In the genomic region with DNA sequence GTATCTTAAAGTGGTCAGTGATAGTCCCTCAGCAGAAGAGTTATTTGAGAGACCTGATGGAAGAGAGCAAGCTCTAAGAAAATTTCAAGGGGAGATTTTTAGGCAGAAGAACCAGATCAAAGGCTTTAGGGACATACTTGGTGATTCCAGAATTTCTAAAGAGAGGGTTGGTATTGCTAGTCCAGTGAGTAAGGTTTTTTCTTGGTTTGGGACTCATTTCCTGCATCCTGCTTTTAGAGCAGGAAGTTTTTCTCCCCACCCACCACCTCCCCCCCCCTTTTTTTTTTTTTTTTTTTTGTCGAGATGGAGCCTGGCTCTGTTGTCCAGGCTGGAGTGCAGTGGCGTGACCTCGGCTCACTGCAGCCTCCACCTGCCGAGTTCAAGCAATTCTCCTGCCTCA, we compare ENCODE assay signal across 17 cellular contexts. TPM values are rescaled to one million over a fixed set of nuclear protein-coding genes. Genes with fewer than 3 reads are reported as not detected.
DNase-seq lines count a peak whose midpoint lies in the region; ATAC-seq, FAIRE-seq and TF ChIP-seq lines count a peak whose summit lies in the region.
"Had no signal": no experiment of that assay in that cellular context is flagged by ENCODE, and none has a peak within 500 bp of the region (broad histone marks: within the 10 kb centered on the region; RNA-seq: fewer than 3 reads in every experiment).

No MANE protein-coding gene starts in this region.

- H3K4me1 Mint-ChIP-seq in activated CD8-positive, alpha-beta T cell treated with anti-CD3 and anti-CD28 coated beads for 36 hours (ENCODE audit: low read depth) = peaks cover 5% of the 10 kb centered on the region
- H3K4me1 Mint-ChIP-seq in activated CD8-positive, alpha-beta T cell treated with anti-CD3 and anti-CD28 coated beads, Interleukin-2, amount 10 ng/mL, durations not matched to agents 7 days and 5 days (ENCODE audit: low read depth) = no peaks in the 10 kb centered on the region
- peaks cover 0 to 6% of the 10 kb centered on the region in 2 donors for H3K4me1 Mint-ChIP-seq in immature natural killer cell
- peaks cover 4% of the 10 kb centered on the region for H3K4me1 Mint-ChIP-seq in stimulated activated memory B cell treated with anti-CD40 and anti-IgM and Interleukin-4, amounts not matched to agents 10 μg/mL and 1 μg/mL and 100 μg/mL, for 72 hours

- POLR2A ChIA-PET in activated CD8-positive, alpha-beta T cell treated with anti-CD3 and anti-CD28 coated beads for 36 hours (lab: Charles Lee) = no interaction called here
- POLR2A ChIA-PET in activated CD8-positive, alpha-beta T cell treated with anti-CD3 and anti-CD28 coated beads, Interleukin-2, amount 10 ng/mL, durations not matched to agents 7 days and 5 days (lab: Charles Lee) = no interaction called here

- no peak for FAIRE-seq in H54 (lab: Jason Lieb, UNC)
- FAIRE-seq: G401.6, GM12891, GM19239, K562 had no signal

- no peaks in the 10 kb centered on the region for H3K27me3 Mint-ChIP-seq in activated CD8-positive, alpha-beta T cell treated with anti-CD3 and anti-CD28 coated beads for 36 hours
- H3K27me3 Mint-ChIP-seq in activated CD8-positive, alpha-beta T cell treated with anti-CD3 and anti-CD28 coated beads, Interleukin-2, amount 10 ng/mL, durations not matched to agents 7 days and 5 days (ENCODE audit: low read depth) = no peaks in the 10 kb centered on the region
- H3K27me3 Mint-ChIP-seq in immature natural killer cell (ENCODE audit: low read depth in 3 of 3) = peaks cover 0 to 1% (median 0%) of the 10 kb centered on the region in 3 donors
- H3K27me3 Mint-ChIP-seq in stimulated activated memory B cell treated with anti-CD40 and anti-IgM and Interleukin-4, amounts not matched to agents 10 μg/mL and 1 μg/mL and 100 μg/mL, for 72 hours = no peaks in the 10 kb centered on the region

- intact Hi-C loops in activated CD8-positive, alpha-beta T cell treated with anti-CD3 and anti-CD28 coated beads for 36 hours (cut with micrococcal nuclease) = no loop called here

- ATAC-seq in activated CD8-positive, alpha-beta T cell treated with anti-CD3 and anti-CD28 coated beads for 36 hours = no peak
- ATAC-seq in activated CD8-positive, alpha-beta T cell treated with anti-CD3 and anti-CD28 coated beads, Interleukin-2, amount 10 ng/mL, durations not matched to agents 7 days and 5 days = no peak
- ATAC-seq in stimulated activated memory B cell treated with anti-CD40 and anti-IgM and Interleukin-4, amounts not matched to agents 10 μg/mL and 1 μg/mL and 100 μg/mL, for 72 hours = no peak
- no peak for ATAC-seq in GM18868 (IDR thresholded peaks at IDR 0.05; ENCODE audit: unreplicated experiment)
- ATAC-seq: HCT116, K562 had no signal

- no peak for TF ChIP-seq POLR2A in H54 (IDR thresholded peaks at IDR 0.05; ENCODE audit: low read depth, low read length)

- peaks cover 36% of the 10 kb centered on the region for H3K36me3 Mint-ChIP-seq in activated CD8-positive, alpha-beta T cell treated with anti-CD3 and anti-CD28 coated beads for 36 hours (ENCODE audit: low read depth)
- peaks cover 32% of the 10 kb centered on the region for H3K36me3 Mint-ChIP-seq in activated CD8-positive, alpha-beta T cell treated with anti-CD3 and anti-CD28 coated beads, Interleukin-2, amount 10 ng/mL, durations not matched to agents 7 days and 5 days (ENCODE audit: low read depth)
- H3K36me3 Mint-ChIP-seq in immature natural killer cell = peaks cover 18 to 31% (median 18%) of the 10 kb centered on the region in 3 donors
- H3K36me3 Mint-ChIP-seq in stimulated activated memory B cell treated with anti-CD40 and anti-IgM and Interleukin-4, amounts not matched to agents 10 μg/mL and 1 μg/mL and 100 μg/mL, for 72 hours = peaks cover 29% of the 10 kb centered on the region

- no peaks in the 10 kb centered on the region for H3K9me3 Mint-ChIP-seq in activated CD8-positive, alpha-beta T cell treated with anti-CD3 and anti-CD28 coated beads for 36 hours
- no peaks in the 10 kb centered on the region for H3K9me3 Mint-ChIP-seq in activated CD8-positive, alpha-beta T cell treated with anti-CD3 and anti-CD28 coated beads, Interleukin-2, amount 10 ng/mL, durations not matched to agents 7 days and 5 days (ENCODE audit: insufficient read depth)
- peaks cover 0 to 2% (median 0%) of the 10 kb centered on the region in 6 donors for H3K9me3 Mint-ChIP-seq in immature natural killer cell
- H3K9me3 Mint-ChIP-seq in stimulated activated memory B cell treated with anti-CD40 and anti-IgM and Interleukin-4, amounts not matched to agents 10 μg/mL and 1 μg/mL and 100 μg/mL, for 72 hours = peaks cover 3% of the 10 kb centered on the region

- DNase-seq in activated CD8-positive, alpha-beta T cell treated with anti-CD3 and anti-CD28 coated beads for 36 hours = no peak
- no peak for DNase-seq in activated CD8-positive, alpha-beta T cell treated with anti-CD3 and anti-CD28 coated beads, Interleukin-2, amount 10 ng/mL, durations not matched to agents 7 days and 5 days
- peak; percentile 66 for DNase-seq in HT1080 (ENCODE audit: low read depth)
- no peak for DNase-seq in immature natural killer cell
- DNase-seq in NCI-H526 (lab: John Stamatoyannopoulos, UW) = no peak
- no peak for DNase-seq in H54 (ENCODE audit: insufficient read length, low spot score)
- DNase-seq: 8988T, C1 segment of cervical spinal cord, COR-L47, NCI-H1092 had no signal

- TF ChIP-seq CTCF in activated CD8-positive, alpha-beta T cell treated with anti-CD3 and anti-CD28 coated beads for 36 hours (IDR thresholded peaks at IDR 0.05) = no peak

- CTCF ChIA-PET in activated CD8-positive, alpha-beta T cell treated with anti-CD3 and anti-CD28 coated beads for 36 hours (lab: Charles Lee) = no interaction called here
- CTCF ChIA-PET in activated CD8-positive, alpha-beta T cell treated with anti-CD3 and anti-CD28 coated beads, Interleukin-2, amount 10 ng/mL, durations not matched to agents 7 days and 5 days (lab: Charles Lee) = no interaction called here

- peak overlapping the region; percentile 5 for H3K27ac Mint-ChIP-seq in activated CD8-positive, alpha-beta T cell treated with anti-CD3 and anti-CD28 coated beads for 36 hours
- no peak overlapping the region for H3K27ac Mint-ChIP-seq in activated CD8-positive, alpha-beta T cell treated with anti-CD3 and anti-CD28 coated beads, Interleukin-2, amount 10 ng/mL, durations not matched to agents 7 days and 5 days
- H3K27ac Mint-ChIP-seq in immature natural killer cell = peak overlapping the region in 5 of 6 donors; percentile 2 to 78 (median 49)
- peak overlapping the region; percentile 53 for H3K27ac Mint-ChIP-seq in stimulated activated memory B cell treated with anti-CD40 and anti-IgM and Interleukin-4, amounts not matched to agents 10 μg/mL and 1 μg/mL and 100 μg/mL, for 72 hours

- H3K4me3 Mint-ChIP-seq in activated CD8-positive, alpha-beta T cell treated with anti-CD3 and anti-CD28 coated beads for 36 hours = no peak overlapping the region
- H3K4me3 Mint-ChIP-seq in activated CD8-positive, alpha-beta T cell treated with anti-CD3 and anti-CD28 coated beads, Interleukin-2, amount 10 ng/mL, durations not matched to agents 7 days and 5 days = no peak overlapping the region
- H3K4me3 Mint-ChIP-seq in immature natural killer cell = peak overlapping the region in 1 of 5 donors; percentile 2
- no peak overlapping the region for H3K4me3 Mint-ChIP-seq in stimulated activated memory B cell treated with anti-CD40 and anti-IgM and Interleukin-4, amounts not matched to agents 10 μg/mL and 1 μg/mL and 100 μg/mL, for 72 hours

RNA-seq across cellular contexts. Expression of a gene that starts 42.6 kb away (rescaled TPM):
- total RNA-seq in activated CD8-positive, alpha-beta T cell treated with anti-CD3 and anti-CD28 coated beads for 36 hours = 1 to 10 TPM; 3.5 to 3.8 TPM
- total RNA-seq in activated CD8-positive, alpha-beta T cell treated with anti-CD3 and anti-CD28 coated beads, Interleukin-2, amount 10 ng/mL, durations not matched to agents 7 days and 5 days = 1 to 10 TPM; 3.4 to 4.7 TPM
- total RNA-seq in HT1080 (2014; rRNA removed; shearing (Covaris generic)) = 2.3 and 3.7 TPM in 2 replicates
- 6.3 and 8.6 TPM in 2 replicates for polyA plus RNA-seq in HT1080 (2015; cell fraction: cytosol; rRNA removed)
- 23.0 and 23.3 TPM in 2 replicates for polyA plus RNA-seq in HT1080 (2015; cell fraction: nucleus; rRNA removed)
- polyA plus RNA-seq in immature natural killer cell = 1 to 10 TPM; 3.4 to 5.0 (median 4.2) TPM
